ENCODE assay signal across 23 cellular contexts in genomic region chr4:5009796-5010195, GRCh38. TPM values are rescaled to one million over a fixed set of nuclear protein-coding genes. Genes with fewer than 3 reads are reported as not detected.
"Had no signal": no experiment of that assay in that cellular context is flagged by ENCODE, and none has a peak within 500 bp of the region (broad histone marks: within the 10 kb centered on the region; RNA-seq: fewer than 3 reads in every experiment).

No MANE protein-coding gene starts in this region.

- H3K9me3 ChIP-seq: SJSA1 had no signal

- H3K9ac ChIP-seq: KMS-11 had no signal

- H3K27ac ChIP-seq: KMS-11, SJSA1, SK-N-MC had no signal

- DNase-seq: IMR-90, Kasumi-1, MM.1S, NCI-H1092 treated with DMSO at 0.1 percent for 48 hours, NCI-H1417, NCI-H146, NCI-H1694 treated with DMSO at 0.1 percent for 48 hours, NCI-H1930, NCI-H2081, NCI-H2107, NCI-H2227 treated with DMSO at 0.1 percent for 48 hours, NCI-H524, NCI-H526 treated with DMSO at 0.1 percent for 48 hours, NCI-H774, Right ventricle myocardium superior, RPMI8226, SIG-M5 had no signal

- H3K4me3 ChIP-seq: SJSA1, SK-N-MC had no signal

- ATAC-seq: HepG2 had no signal

- FAIRE-seq: HepG2, RCC 7860 had no signal

- H3K4me2 ChIP-seq: KMS-11 had no signal

- H3K27me3 ChIP-seq: SJSA1 had no signal

- H3K36me3 ChIP-seq: SJSA1 had no signal

- H3K4me1 ChIP-seq: SJSA1 had no signal

RNA-seq across cellular contexts. Expression of gene CYTL1, which starts 9.5 kb away (rescaled TPM):
- total RNA-seq: HepG2, NCI-H460, Right ventricle myocardium superior had no signal
- polyA plus RNA-seq: HepG2 had no signal

RNA-seq across cellular contexts. Expression of gene STK32B, which starts 41.5 kb away (rescaled TPM):
- total RNA-seq: HepG2 had no signal
- polyA plus RNA-seq: HepG2 had no signal
